11 cellular contexts compared by ENCODE assay signal in genomic region chr1:32372149-32372756, GRCh38. TPM values are rescaled to one million over a fixed set of nuclear protein-coding genes. Genes with fewer than 3 reads are reported as not detected.
DNase-seq lines count a peak whose midpoint lies in the region; ATAC-seq and TF ChIP-seq lines count a peak whose summit lies in the region.
"Had no signal": no experiment of that assay in that cellular context is flagged by ENCODE, and none has a peak within 500 bp of the region (broad histone marks: within the 10 kb centered on the region; RNA-seq: fewer than 3 reads in every experiment).

No MANE protein-coding gene starts in this region.

- no peak for TF ChIP-seq POLR2A in testis (IDR thresholded peaks at IDR 0.05)

- ATAC-seq in CD8-positive, alpha-beta T cell = peak; percentile 93
- ATAC-seq in HG03571 (IDR thresholded peaks at IDR 0.05; ENCODE audit: unreplicated experiment) = no peak

- no peak overlapping the region for H3K27ac ChIP-seq in CD8-positive, alpha-beta T cell (ENCODE audit: low read depth, low read length)
- H3K27ac ChIP-seq in RWPE1 (no peak overlapping the region), testis (no peak overlapping the region)

- no peak overlapping the region for H3K4me3 Mint-ChIP-seq in CD8-positive, alpha-beta T cell
- no peak overlapping the region for H3K4me3 Mint-ChIP-seq in activated CD4-positive, alpha-beta T cell treated with anti-CD3 and anti-CD28 coated beads, Interleukin-2, amount 10 ng/mL, durations not matched to agents 7 days and 5 days
- H3K4me3 Mint-ChIP-seq: neural crest cell had no signal

- peak overlapping the region; percentile 78 for H3K27ac Mint-ChIP-seq in CD8-positive, alpha-beta T cell
- H3K27ac Mint-ChIP-seq in activated CD4-positive, alpha-beta T cell treated with anti-CD3 and anti-CD28 coated beads, Interleukin-2, amount 10 ng/mL, durations not matched to agents 7 days and 5 days = peak overlapping the region; percentile 67

- H3K36me3 ChIP-seq in CD8-positive, alpha-beta T cell (ENCODE audit: insufficient read depth, low read length) = peaks cover 45% of the 10 kb centered on the region
- no peaks in the 10 kb centered on the region for H3K36me3 ChIP-seq in testis (ENCODE audit: low read depth, missing control alignments)

- H3K27me3 ChIP-seq in CD8-positive, alpha-beta T cell (ENCODE audit: insufficient read depth, low read length) = no peaks in the 10 kb centered on the region
- H3K27me3 ChIP-seq in testis = no peaks in the 10 kb centered on the region

- CTCF ChIA-PET in CD8-positive, alpha-beta T cell (lab: Charles Lee) = interaction anchor here (0.5 to 3.5 kb wide), 28 partner anchors 9 to 508 kb away, joined by 3 to 34 read pairs (median 5); partner anchors contain the start of genes EIF3I, MARCKSL1, TMEM234 and TSSK3
- CTCF ChIA-PET in activated CD4-positive, alpha-beta T cell treated with anti-CD3 and anti-CD28 coated beads, Interleukin-2, amount 10 ng/mL, durations not matched to agents 7 days and 5 days (lab: Charles Lee) = interaction anchor here (0.7 to 1.7 kb wide), 14 partner anchors 8 to 192 kb away, joined by 3 to 11 read pairs (median 4); partner anchors contain the start of genes FAM229A, TSSK3 and TXLNA
- CTCF ChIA-PET in RWPE1 (lab: Yijun Ruan, JAX) = interaction anchor here (0.6 to 0.9 kb wide), 2 partner anchors 9 to 13 kb away, joined by 3 read pairs; no protein-coding TSS in a partner anchor

- POLR2A ChIA-PET in CD8-positive, alpha-beta T cell (lab: Charles Lee) = interaction anchor here (0.6 to 2.0 kb wide), 7 partner anchors 14 to 391 kb away, joined by 3 to 11 read pairs (median 5); partner anchors contain the start of genes BSDC1 and MARCKSL1
- POLR2A ChIA-PET in activated CD4-positive, alpha-beta T cell treated with anti-CD3 and anti-CD28 coated beads, Interleukin-2, amount 10 ng/mL, durations not matched to agents 7 days and 5 days (lab: Charles Lee) = no interaction called here
- POLR2A ChIA-PET in RWPE1 (lab: Yijun Ruan, JAX; ENCODE audit: low non-redundant PET) = no interaction called here

- no peaks in the 10 kb centered on the region for H3K27me3 Mint-ChIP-seq in CD8-positive, alpha-beta T cell (ENCODE audit: low read depth)
- H3K27me3 Mint-ChIP-seq in activated CD4-positive, alpha-beta T cell treated with anti-CD3 and anti-CD28 coated beads, Interleukin-2, amount 10 ng/mL, durations not matched to agents 7 days and 5 days = no peaks in the 10 kb centered on the region

- H3K9me3 ChIP-seq in CD8-positive, alpha-beta T cell (ENCODE audit: low read length) = no peaks in the 10 kb centered on the region
- no peaks in the 10 kb centered on the region for H3K9me3 ChIP-seq in testis

- DNase-seq in CD8-positive, alpha-beta T cell = peak in 6 of 7 experiments; percentile 27 to 76 (median 57)
- peak; percentile 94 for DNase-seq in Jurkat, Clone E6-1 (ENCODE audit: low read depth, low spot score)
- DNase-seq in activated CD4-positive, alpha-beta T cell treated with anti-CD3 and anti-CD28 coated beads, Interleukin-2, amount 10 ng/mL, durations not matched to agents 7 days and 5 days = peak; percentile 69
- DNase-seq in fibroblast of villous mesenchyme (ENCODE audit: low read depth) (no peak), mesenteric fat pad (ENCODE audit: low spot score) (no peak), RWPE1 (ENCODE audit: low spot score) (no peak), testis (no peak)
- DNase-seq: NCI-H1417 treated with DMSO at 0.1 percent for 48 hours had no signal

- WGBS in testis, 2 donors = 80 to 86% methylated on average over 5 of the region's 5 CpGs

- no peaks in the 10 kb centered on the region for H3K9me3 Mint-ChIP-seq in CD8-positive, alpha-beta T cell
- no peaks in the 10 kb centered on the region for H3K9me3 Mint-ChIP-seq in activated CD4-positive, alpha-beta T cell treated with anti-CD3 and anti-CD28 coated beads, Interleukin-2, amount 10 ng/mL, durations not matched to agents 7 days and 5 days
- H3K9me3 Mint-ChIP-seq: neural crest cell had no signal

- H3K4me3 ChIP-seq in CD8-positive, alpha-beta T cell (ENCODE audit: low read depth, low read length) = no peak overlapping the region
- no peak overlapping the region for H3K4me3 ChIP-seq in Jurkat, Clone E6-1 (ENCODE audit: low read length)
- H3K4me3 ChIP-seq in fibroblast of villous mesenchyme (ENCODE audit: low read depth, low read length) (no peak overlapping the region), testis (no peak overlapping the region)

- intact Hi-C loops in CD8-positive, alpha-beta T cell (cut with DNase I, micrococcal nuclease) = loop anchor here (1.0 to 2.0 kb wide), 5 partner anchors 21 to 157 kb away; no protein-coding TSS in a partner anchor
- intact Hi-C loops in testis (cut with DNase I; ENCODE audit: low total_unique reads) = no loop called here

- H3K4me1 Mint-ChIP-seq in CD8-positive, alpha-beta T cell (ENCODE audit: low read depth) = peaks cover 14% of the 10 kb centered on the region
- peaks cover 20% of the 10 kb centered on the region for H3K4me1 Mint-ChIP-seq in activated CD4-positive, alpha-beta T cell treated with anti-CD3 and anti-CD28 coated beads, Interleukin-2, amount 10 ng/mL, durations not matched to agents 7 days and 5 days
- H3K4me1 Mint-ChIP-seq: neural crest cell had no signal

- no peak for TF ChIP-seq CTCF in CD8-positive, alpha-beta T cell (IDR thresholded peaks at IDR 0.05)
- peak; percentile 20 for TF ChIP-seq CTCF in fibroblast of villous mesenchyme (IDR thresholded peaks at IDR 0.05; ENCODE audit: insufficient read depth, low read depth, low read length)
- TF ChIP-seq CTCF in RWPE1 (conservative IDR thresholded peaks at IDR 0.05; ENCODE audit: low read depth) = no peak
- TF ChIP-seq CTCF in testis (IDR thresholded peaks at IDR 0.05) = no peak

- H3K4me1 ChIP-seq in CD8-positive, alpha-beta T cell (ENCODE audit: insufficient read depth, low read length) = peaks cover 11% of the 10 kb centered on the region
- no peaks in the 10 kb centered on the region for H3K4me1 ChIP-seq in testis

- peaks cover 75% of the 10 kb centered on the region for H3K36me3 Mint-ChIP-seq in CD8-positive, alpha-beta T cell
- peaks cover 30% of the 10 kb centered on the region for H3K36me3 Mint-ChIP-seq in activated CD4-positive, alpha-beta T cell treated with anti-CD3 and anti-CD28 coated beads, Interleukin-2, amount 10 ng/mL, durations not matched to agents 7 days and 5 days (ENCODE audit: low read depth)

RNA-seq across cellular contexts. Expression of gene TSSK3, which starts 9.9 kb away (rescaled TPM):
- total RNA-seq in CD8-positive, alpha-beta T cell = under 1 TPM; 0.22 to 0.42 TPM
- polyA plus RNA-seq in Jurkat, Clone E6-1 (2012; ENCODE audit: insufficient read depth, insufficient read length) = 2.1 TPM
- 1 to 10 TPM; 1.5 to 2.2 TPM for total RNA-seq in activated CD4-positive, alpha-beta T cell treated with anti-CD3 and anti-CD28 coated beads, Interleukin-2, amount 10 ng/mL, durations not matched to agents 7 days and 5 days
- total RNA-seq in fibroblast of villous mesenchyme (0.86 and 0.97 TPM in 2 replicates), mesenteric fat pad (1.2 TPM), testis (10 to 100 TPM; 25.7 to 72.9 TPM)
- polyA plus RNA-seq in testis (ENCODE audit: insufficient read depth, low read depth, low replicate concordance) = 55.6 TPM
- total RNA-seq: Daoy had no signal

RNA-seq across cellular contexts. Expression of gene FAM229A, which starts 10.0 kb away (rescaled TPM):
- 10 to 100 TPM; 29.9 to 36.0 TPM for total RNA-seq in CD8-positive, alpha-beta T cell
- 4.1 TPM for polyA plus RNA-seq in Jurkat, Clone E6-1 (2012; ENCODE audit: insufficient read depth, insufficient read length)
- total RNA-seq in activated CD4-positive, alpha-beta T cell treated with anti-CD3 and anti-CD28 coated beads, Interleukin-2, amount 10 ng/mL, durations not matched to agents 7 days and 5 days = 1 to 10 TPM; 8.2 to 8.5 TPM
- total RNA-seq in fibroblast of villous mesenchyme (1.3 TPM in 2 replicates), mesenteric fat pad (6.2 TPM), testis (100 to 1,000 TPM; 103 to 194 TPM)
- 71.5 TPM for polyA plus RNA-seq in testis (ENCODE audit: insufficient read depth, low read depth, low replicate concordance)

RNA-seq across cellular contexts. Expression of gene BSDC1, which starts 22.0 kb away (rescaled TPM):
- total RNA-seq in CD8-positive, alpha-beta T cell = 100 to 1,000 TPM; 189 to 201 TPM
- 33.1 TPM for polyA plus RNA-seq in Jurkat, Clone E6-1 (2012; ENCODE audit: insufficient read depth, insufficient read length)
- total RNA-seq in activated CD4-positive, alpha-beta T cell treated with anti-CD3 and anti-CD28 coated beads, Interleukin-2, amount 10 ng/mL, durations not matched to agents 7 days and 5 days = 10 to 100 TPM; 42.9 to 44.6 TPM
- total RNA-seq in fibroblast of villous mesenchyme (58.3 and 76.4 TPM in 2 replicates), mesenteric fat pad (63.2 TPM), testis (100 to 1,000 TPM; 160 to 234 TPM)
- polyA plus RNA-seq in testis (ENCODE audit: insufficient read depth, low read depth, low replicate concordance) = 130 TPM

RNA-seq across cellular contexts. Expression of gene MARCKSL1, which starts 36.2 kb away (rescaled TPM):
- total RNA-seq in CD8-positive, alpha-beta T cell = 10 to 100 TPM; 30.5 to 30.7 TPM
- polyA plus RNA-seq in Jurkat, Clone E6-1 (2012; ENCODE audit: insufficient read depth, insufficient read length) = 321 TPM
- total RNA-seq in activated CD4-positive, alpha-beta T cell treated with anti-CD3 and anti-CD28 coated beads, Interleukin-2, amount 10 ng/mL, durations not matched to agents 7 days and 5 days = 10 to 100 TPM; 31.0 to 31.6 TPM
- total RNA-seq in fibroblast of villous mesenchyme (30.9 and 32.4 TPM in 2 replicates), mesenteric fat pad (51.8 TPM), testis (100 to 1,000 TPM; 288 to 312 TPM)
- 326 TPM for polyA plus RNA-seq in testis (ENCODE audit: insufficient read depth, low read depth, low replicate concordance)

Comparison
In these comparisons a context has a peak if more than half of its experiments do, and no peak if none do; other contexts are left out.
1. DNase-seq: peak in CD8-positive, alpha-beta T cell (6 of 7), Jurkat, Clone E6-1 (single experiment) and activated CD4-positive, alpha-beta T cell treated with anti-CD3 and anti-CD28 coated beads, Interleukin-2, amount 10 ng/mL, durations not matched to agents 7 days and 5 days (single experiment); none in fibroblast of villous mesenchyme (single experiment), mesenteric fat pad (single experiment), RWPE1 (single experiment) and testis (single experiment).
2. RNA of gene TSSK3, which starts 9.9 kb away (total RNA-seq): 25.7 to 72.9 TPM in testis; 1.5 to 2.2 TPM in activated CD4-positive, alpha-beta T cell treated with anti-CD3 and anti-CD28 coated beads, Interleukin-2, amount 10 ng/mL, durations not matched to agents 7 days and 5 days, 1.2 TPM in mesenteric fat pad (single experiment), 0.86 to 0.97 TPM in fibroblast of villous mesenchyme and 0.22 to 0.42 TPM in CD8-positive, alpha-beta T cell; every median in the first group is over 4 times any median in the second.